Comparison of ENCODE assay signal across 10 cellular contexts in genomic region chr3:45864760-45865567, GRCh38. TPM values are rescaled to one million over a fixed set of nuclear protein-coding genes. Genes with fewer than 3 reads are reported as not detected.
A peak's percentile ranks its signal among the peaks of the same experiment; 100 is the strongest.
DNase-seq lines count a peak whose midpoint lies in the region; ATAC-seq, FAIRE-seq and TF ChIP-seq lines count a peak whose summit lies in the region.
"Had no signal": no experiment of that assay in that cellular context is flagged by ENCODE, and none has a peak within 500 bp of the region (broad histone marks: within the 10 kb centered on the region; RNA-seq: fewer than 3 reads in every experiment).

No MANE protein-coding gene starts in this region.

- peaks cover 49% of the 10 kb centered on the region for H3K27me3 Mint-ChIP-seq in activated T-helper 17 cell treated with anti-CD3 and anti-CD28 coated beads, Interleukin-2, amount 50 U/mL, for 72 hours

- H3K4me3 ChIP-seq in MG63: no peak overlapping the region
- H3K4me3 ChIP-seq: skin epidermis had no signal

- H3K9me3 Mint-ChIP-seq in activated T-helper 17 cell treated with anti-CD3 and anti-CD28 coated beads, Interleukin-2, amount 50 U/mL, for 72 hours: peaks cover 9% of the 10 kb centered on the region

- ATAC-seq in GM19438 (IDR thresholded peaks at IDR 0.05; ENCODE audit: low read depth, unreplicated experiment): peak; percentile 74
- ATAC-seq in HG03095 (IDR thresholded peaks at IDR 0.05; ENCODE audit: unreplicated experiment): peak; percentile 65
- ATAC-seq in activated T-helper 17 cell treated with anti-CD3 and anti-CD28 coated beads, Interleukin-2, amount 50 U/mL, for 72 hours (replicated peaks): peak; percentile 83

- H3K27me3 ChIP-seq in MG63: no peaks in the 10 kb centered on the region; the same call in 1 of the 2 replicates

- DNase-seq in GM12892 (ENCODE audit: insufficient read length) (no peak), D721Med (ENCODE audit: insufficient read length, low spot score) (no peak), MG63 (no peak), NCI-H1105 (lab: John Stamatoyannopoulos, UW) (no peak), NCI-H524 treated with DMSO at 0.1 percent for 48 hours (lab: John Stamatoyannopoulos, UW) (no peak)

- no peaks in the 10 kb centered on the region; the same call in 1 of the 2 replicates for H3K9me3 ChIP-seq in MG63

- FAIRE-seq in GM12892 (lab: Jason Lieb, UNC) (peak; percentile 99), D721Med (lab: Jason Lieb, UNC) (no peak)

- H3K36me3 Mint-ChIP-seq in activated T-helper 17 cell treated with anti-CD3 and anti-CD28 coated beads, Interleukin-2, amount 50 U/mL, for 72 hours (ENCODE audit: low read depth): no peaks in the 10 kb centered on the region
- H3K36me3 Mint-ChIP-seq: type B pancreatic cell had no signal

- peaks cover 28% of the 10 kb centered on the region for H3K4me1 Mint-ChIP-seq in activated T-helper 17 cell treated with anti-CD3 and anti-CD28 coated beads, Interleukin-2, amount 50 U/mL, for 72 hours

- TF ChIP-seq CTCF in D721Med (IDR thresholded peaks at IDR 0.05; ENCODE audit: insufficient read depth, missing control alignments): no peak

- peak overlapping the region; percentile 38 for H3K4me3 Mint-ChIP-seq in activated T-helper 17 cell treated with anti-CD3 and anti-CD28 coated beads, Interleukin-2, amount 50 U/mL, for 72 hours
- H3K4me3 Mint-ChIP-seq: type B pancreatic cell had no signal

- no peak for TF ChIP-seq POLR2A in GM12892 (IDR thresholded peaks at IDR 0.05; ENCODE audit: low read depth, low read length)

- H3K36me3 ChIP-seq in MG63: no peaks in the 10 kb centered on the region

- H3K27ac Mint-ChIP-seq in activated T-helper 17 cell treated with anti-CD3 and anti-CD28 coated beads, Interleukin-2, amount 50 U/mL, for 72 hours: no peak overlapping the region
- H3K27ac Mint-ChIP-seq: type B pancreatic cell had no signal

RNA-seq across cellular contexts. Expression of gene CCR9, which starts 21.4 kb away (rescaled TPM):
- polyA plus RNA-seq in GM12892 (2012; ENCODE audit: missing spikeins): 0.19 TPM
- under 1 TPM; 0.15 to 0.19 TPM for total RNA-seq in activated T-helper 17 cell treated with anti-CD3 and anti-CD28 coated beads, Interleukin-2, amount 50 U/mL, for 72 hours
- total RNA-seq in MG63 (2014; rRNA removed; shearing (Covaris generic); ENCODE audit: low replicate concordance): not detected in 2 replicates

RNA-seq across cellular contexts. Expression of gene LZTFL1, which starts 23.0 kb away (rescaled TPM):
- polyA plus RNA-seq in GM12892 (2012; ENCODE audit: missing spikeins): 12.1 TPM
- total RNA-seq in activated T-helper 17 cell treated with anti-CD3 and anti-CD28 coated beads, Interleukin-2, amount 50 U/mL, for 72 hours: 1 to 10 TPM; 3.4 to 5.2 TPM
- total RNA-seq in MG63 (2014; rRNA removed; shearing (Covaris generic); ENCODE audit: low replicate concordance): 10.4 and 43.7 TPM in 2 replicates
